ENCODE assay signal across 28 cellular contexts in genomic region chr19:50570997-50571396, GRCh38. TPM values are rescaled to one million over a fixed set of nuclear protein-coding genes. Genes with fewer than 3 reads are reported as not detected.
DNase-seq lines count a peak whose midpoint lies in the region; ATAC-seq, FAIRE-seq and TF ChIP-seq lines count a peak whose summit lies in the region.
"Had no signal": no experiment of that assay in that cellular context is flagged by ENCODE, and none has a peak within 500 bp of the region (broad histone marks: within the 10 kb centered on the region; RNA-seq: fewer than 3 reads in every experiment).

No MANE protein-coding gene starts in this region.

- H3K4me3 ChIP-seq in A549 (no peak overlapping the region), osteoblast (ENCODE audit: insufficient read depth, low read length) (no peak overlapping the region)
- H3K4me3 ChIP-seq: BLaER1 treated with 17β-estradiol and CSF1 and Interleukin-3, amounts not matched to agents 10 nM and 100 nM; GM23248 had no signal

- no peak for TF ChIP-seq EP300 in A549 (IDR thresholded peaks at IDR 0.05)

- TF ChIP-seq RAD21 in A549 (conservative IDR thresholded peaks at IDR 0.05 in 1 of 2, IDR thresholded peaks at IDR 0.05 in 1 of 2) = no peak

- H3K27me3 ChIP-seq in osteoblast (ENCODE audit: insufficient read depth, low read length) = peaks cover 10% of the 10 kb centered on the region

- 69% methylated on average over 11 of the region's 11 CpGs for WGBS in A549 (ENCODE audit: missing lambda C conversion rate)

- no peak for DNase-seq in A549 (ENCODE audit: low read depth in 1 of 2, low spot score in 1 of 2)
- peak; percentile 1 for DNase-seq in HuH-7 (ENCODE audit: low spot score)
- DNase-seq in iPS-NIHi7 (ENCODE audit: extremely low spot score) = peak; percentile 2
- peak; percentile 43 for DNase-seq in osteoblast (ENCODE audit: insufficient read length, low spot score, missing footprints)
- DNase-seq in islet precursor cell = no peak
- DNase-seq: ACHN; AML-193; BE2C; Calu3; CD4-positive, alpha-beta T cell; COR-L47; DMS53; DMS79 treated with DMSO at 0.1 percent for 48 hours; GF-D8; GM23248; H9; HFFc6 had no signal

- H3K4me2 ChIP-seq in A549 (no peak overlapping the region), osteoblast (ENCODE audit: insufficient read depth, low read length) (no peak overlapping the region)
- H3K4me2 ChIP-seq: BLaER1 treated with 17β-estradiol and CSF1 and Interleukin-3, amounts not matched to agents 10 nM and 100 nM had no signal

- H3K9me3 ChIP-seq in A549 (no peaks in the 10 kb centered on the region), osteoblast (ENCODE audit: low read depth, low read length) (no peaks in the 10 kb centered on the region)
- H3K9me3 ChIP-seq: BE2C; BLaER1 treated with 17β-estradiol and CSF1 and Interleukin-3, amounts not matched to agents 10 nM and 100 nM had no signal

- H4K20me1 ChIP-seq in osteoblast (ENCODE audit: insufficient read depth, low read length) = no peaks in the 10 kb centered on the region

- FAIRE-seq in A549 (lab: Jason Lieb, UNC) = no peak
- FAIRE-seq: A204.1, GM12891, GM18507, H1 had no signal

- ATAC-seq in A549 (no peak), GM21515 (IDR thresholded peaks at IDR 0.05; ENCODE audit: unreplicated experiment) (no peak), GM19455 (IDR thresholded peaks at IDR 0.05; ENCODE audit: unreplicated experiment) (no peak), HG03025 (IDR thresholded peaks at IDR 0.05; ENCODE audit: low FRiP score, unreplicated experiment) (no peak)

- H2AFZ ChIP-seq in osteoblast (ENCODE audit: low read length) = no peak overlapping the region
- H2AFZ ChIP-seq: GM23248 had no signal

- H3K27ac ChIP-seq in A549 (no peak overlapping the region), osteoblast (ENCODE audit: low read depth, low read length) (no peak overlapping the region)
- H3K27ac ChIP-seq: BLaER1 treated with 17β-estradiol and CSF1 and Interleukin-3, amounts not matched to agents 10 nM and 100 nM; GM23248 had no signal

- H3K79me2 ChIP-seq in osteoblast (ENCODE audit: insufficient read depth, low read length) = no peaks in the 10 kb centered on the region

- CTCF ChIA-PET in A549 (lab: Yijun Ruan, JAX) = interaction anchor here (1.0 to 8.4 kb wide), 3 partner anchors 12 to 36 kb away, joined by 3 to 98 read pairs (median 3); no protein-coding TSS in a partner anchor

- no peaks in the 10 kb centered on the region for H3K36me3 ChIP-seq in osteoblast (ENCODE audit: insufficient read depth, low read length)
- H3K36me3 ChIP-seq: BE2C; BLaER1 treated with 17β-estradiol and CSF1 and Interleukin-3, amounts not matched to agents 10 nM and 100 nM had no signal

- TF ChIP-seq CTCF in A549 (IDR thresholded peaks at IDR 0.05) (no peak), osteoblast (IDR thresholded peaks at IDR 0.05; ENCODE audit: extremely low read depth, low read depth, low read length) (no peak)

- TF ChIP-seq POLR2A in A549 (IDR thresholded peaks at IDR 0.05; ENCODE audit: low read length) = no peak

- H3K4me1 ChIP-seq in A549 (peaks cover 17% of the 10 kb centered on the region), osteoblast (ENCODE audit: insufficient read depth, low read length) (no peaks in the 10 kb centered on the region)
- H3K4me1 ChIP-seq: BE2C had no signal

- POLR2A ChIA-PET in A549 (lab: Yijun Ruan, JAX) = no interaction called here

TF ChIP-seq in A549, 52 proteins besides CTCF, POLR2A, EP300 and RAD21:
- TF ChIP-seq MAX (IDR thresholded peaks at IDR 0.05) = no peak
- TF ChIP-seq ZFP36 (IDR thresholded peaks at IDR 0.05; ENCODE audit: borderline replicate concordance, partially characterized antibody) = peak; percentile 69

RNA-seq across cellular contexts. Expression of gene LRRC4B, which starts 2.8 kb away (rescaled TPM):
- 0.49 and 0.54 TPM in 2 replicates for polyA plus RNA-seq in A549 (2011; rRNA removed)
- 0.38 and 0.82 TPM in 2 replicates for polyA plus RNA-seq in A549 (2012; cell fraction: cytosol; rRNA removed)
- 0.62 and 1.2 TPM in 2 replicates for polyA plus RNA-seq in A549 (2012; cell fraction: nucleus; rRNA removed)
- polyA plus RNA-seq in A549 (2017; fragmentation: RNase III; extraction: RNeasy Plus Mini Kit Qiagen cat#74134 plus additional on column Dnase treatment) = 0.67 to 1.2 TPM (median 0.97 TPM) in 3 replicates
- polyA minus RNA-seq in A549 (2011; rRNA and poly(A)+ RNA removed) = 0.44 and 0.45 TPM in 2 replicates
- not detected in 2 replicates for total RNA-seq in osteoblast
- total RNA-seq: Calu3; CD4-positive, alpha-beta T cell; GM23248 had no signal
- polyA plus RNA-seq: CD14-positive monocyte, GM23248 had no signal

RNA-seq across cellular contexts. Expression of gene ASPDH, which starts 57.3 kb away (rescaled TPM):
- not detected in 2 replicates for polyA plus RNA-seq in A549 (2011; rRNA removed)
- polyA plus RNA-seq in A549 (2012; cell fraction: cytosol; rRNA removed) = not detected in 2 replicates
- not detected in 2 replicates for polyA plus RNA-seq in A549 (2012; cell fraction: nucleus; rRNA removed)
- not detected in 3 replicates for polyA plus RNA-seq in A549 (2017; fragmentation: RNase III; extraction: RNeasy Plus Mini Kit Qiagen cat#74134 plus additional on column Dnase treatment)
- not detected in 2 replicates for polyA minus RNA-seq in A549 (2011; rRNA and poly(A)+ RNA removed)
- not detected in 2 replicates for total RNA-seq in osteoblast
- total RNA-seq: Calu3; CD4-positive, alpha-beta T cell; Daoy; G401; GM23248; H1; H9; HFFc6 had no signal
- polyA plus RNA-seq: CD14-positive monocyte, GM23248, H1 had no signal

Comparison
In these comparisons a context has a peak if more than half of its experiments do, and no peak if none do; other contexts are left out.
1. DNase-seq: peak in HuH-7 (single experiment), iPS-NIHi7 (single experiment) and osteoblast (single experiment); none in A549 (0 of 2) and islet precursor cell (single experiment).